ENCODE assay signal across 10 cellular contexts in genomic region chr3:98734311-98734710, GRCh38. TPM values are rescaled to one million over a fixed set of nuclear protein-coding genes. Genes with fewer than 3 reads are reported as not detected.
DNase-seq lines count a peak whose midpoint lies in the region; ATAC-seq, FAIRE-seq and TF ChIP-seq lines count a peak whose summit lies in the region.
"Had no signal": no experiment of that assay in that cellular context is flagged by ENCODE, and none has a peak within 500 bp of the region (broad histone marks: within the 10 kb centered on the region; RNA-seq: fewer than 3 reads in every experiment).

No MANE protein-coding gene starts in this region.

- CTCF ChIA-PET in SK-N-SH (lab: Yijun Ruan, JAX), result interaction anchor here (1.0 to 3.0 kb wide), 4 partner anchors 28 to 137 kb away, joined by 3 to 17 read pairs (median 3); no protein-coding TSS in a partner anchor

- DNase-seq in SK-N-SH (no peak), amniotic epithelial cell (ENCODE audit: low read depth) (peak; percentile 26), GM10266 (ENCODE audit: extremely low spot score) (no peak)
- DNase-seq in stimulated activated CD4-positive, alpha-beta T cell treated with anti-CD3 and anti-CD28 coated beads, Interleukin-4, amount 100 ng/mL, for 1 hour, result no peak
- DNase-seq: ACHN had no signal

- H3K79me2 ChIP-seq in SK-N-SH (ENCODE audit: insufficient read depth), result peaks cover 66% of the 10 kb centered on the region

- peak overlapping the region; percentile 60 to 98 for H3K27ac ChIP-seq in SK-N-SH (ENCODE audit: low read depth in 2 of 2, low read length in 1 of 2)
- H3K27ac ChIP-seq in temporal lobe (ENCODE audit: low read depth, low read length), result peak overlapping the region; percentile 44

- POLR2A ChIA-PET in SK-N-SH (lab: Yijun Ruan, JAX), result interaction anchor here (0.9 to 6.0 kb wide), 9 partner anchors 10 to 141 kb away, joined by 3 to 50 read pairs (median 4); partner anchors contain the start of genes CPOX and ST3GAL6

- H3K9me2 ChIP-seq in SK-N-SH, result no peaks in the 10 kb centered on the region

- H3K9me3 ChIP-seq in SK-N-SH, result no peaks in the 10 kb centered on the region

- TF ChIP-seq CTCF in SK-N-SH (IDR thresholded peaks at IDR 0.05) (no peak), GM10266 (IDR thresholded peaks at IDR 0.05; ENCODE audit: control insufficient read depth, insufficient read depth, low read depth, missing control alignments) (no peak)

- no peak for TF ChIP-seq RAD21 in SK-N-SH (IDR thresholded peaks at IDR 0.05; ENCODE audit: low read length)

- peak overlapping the region; percentile 96; the same call in 1 of the 2 replicates for H2AFZ ChIP-seq in SK-N-SH (ENCODE audit: low read depth)

- FAIRE-seq in islet of Langerhans (lab: Jason Lieb, UNC), result peak; percentile 75

- H3K9ac ChIP-seq in SK-N-SH, result peak overlapping the region; percentile 84

- H4K20me1 ChIP-seq in SK-N-SH (ENCODE audit: insufficient read depth), result no peaks in the 10 kb centered on the region

- WGBS in SK-N-SH (ENCODE audit: low lambda C conversion rate), result 35% methylated on average over 4 of the region's 4 CpGs

- H3K4me3 ChIP-seq in SK-N-SH (ENCODE audit: low read depth in 2 of 2, low read length in 1 of 2), result peak overlapping the region; percentile 84 to 86

- H3K36me3 ChIP-seq in SK-N-SH (replicated peaks in 1 of 2; ENCODE audit: control insufficient read depth in 1 of 2, insufficient read depth in 2 of 2, low read length in 1 of 2), result peaks cover 0 to 3% of the 10 kb centered on the region in 2 experiments

- H3K4me2 ChIP-seq in SK-N-SH, result peak overlapping the region; percentile 98

- no peak for TF ChIP-seq EP300 in SK-N-SH (IDR thresholded peaks at IDR 0.05; ENCODE audit: borderline replicate concordance in 1 of 2, low read depth in 1 of 2, low read length in 1 of 2)

- H3F3A ChIP-seq in SK-N-SH (replicated peaks; ENCODE audit: insufficient read depth), result peaks cover 4% of the 10 kb centered on the region

- H3K4me1 ChIP-seq in SK-N-SH (ENCODE audit: control insufficient read depth in 1 of 2, insufficient read depth in 2 of 2, low read depth in 1 of 2, low read length in 1 of 2), result peaks cover 5 to 30% of the 10 kb centered on the region in 2 experiments; a peak in 3 of 4 replicates

- no peak for ATAC-seq in SK-N-SH treated with all-trans-retinoic acid at 6 μM for 48 hours
- no peak for ATAC-seq in HG03025 (IDR thresholded peaks at IDR 0.05; ENCODE audit: low FRiP score, unreplicated experiment)
- ATAC-seq: stimulated activated memory B cell treated with anti-CD40 and anti-IgM and Interleukin-4, amounts not matched to agents 10 μg/mL and 1 μg/mL and 100 μg/mL, for 72 hours had no signal

- no peaks in the 10 kb centered on the region for H3K27me3 ChIP-seq in SK-N-SH (ENCODE audit: insufficient read depth)

TF ChIP-seq in SK-N-SH, 30 proteins besides CTCF, POLR2A, EP300 and RAD21 (continues in another document):
- TF ChIP-seq, protein P1, sequence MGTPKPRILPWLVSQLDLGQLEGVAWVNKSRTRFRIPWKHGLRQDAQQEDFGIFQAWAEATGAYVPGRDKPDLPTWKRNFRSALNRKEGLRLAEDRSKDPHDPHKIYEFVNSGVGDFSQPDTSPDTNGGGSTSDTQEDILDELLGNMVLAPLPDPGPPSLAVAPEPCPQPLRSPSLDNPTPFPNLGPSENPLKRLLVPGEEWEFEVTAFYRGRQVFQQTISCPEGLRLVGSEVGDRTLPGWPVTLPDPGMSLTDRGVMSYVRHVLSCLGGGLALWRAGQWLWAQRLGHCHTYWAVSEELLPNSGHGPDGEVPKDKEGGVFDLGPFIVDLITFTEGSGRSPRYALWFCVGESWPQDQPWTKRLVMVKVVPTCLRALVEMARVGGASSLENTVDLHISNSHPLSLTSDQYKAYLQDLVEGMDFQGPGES (IDR thresholded peaks at IDR 0.05; ENCODE audit: low read depth, low read length), result no peak
- TF ChIP-seq, protein P2, sequence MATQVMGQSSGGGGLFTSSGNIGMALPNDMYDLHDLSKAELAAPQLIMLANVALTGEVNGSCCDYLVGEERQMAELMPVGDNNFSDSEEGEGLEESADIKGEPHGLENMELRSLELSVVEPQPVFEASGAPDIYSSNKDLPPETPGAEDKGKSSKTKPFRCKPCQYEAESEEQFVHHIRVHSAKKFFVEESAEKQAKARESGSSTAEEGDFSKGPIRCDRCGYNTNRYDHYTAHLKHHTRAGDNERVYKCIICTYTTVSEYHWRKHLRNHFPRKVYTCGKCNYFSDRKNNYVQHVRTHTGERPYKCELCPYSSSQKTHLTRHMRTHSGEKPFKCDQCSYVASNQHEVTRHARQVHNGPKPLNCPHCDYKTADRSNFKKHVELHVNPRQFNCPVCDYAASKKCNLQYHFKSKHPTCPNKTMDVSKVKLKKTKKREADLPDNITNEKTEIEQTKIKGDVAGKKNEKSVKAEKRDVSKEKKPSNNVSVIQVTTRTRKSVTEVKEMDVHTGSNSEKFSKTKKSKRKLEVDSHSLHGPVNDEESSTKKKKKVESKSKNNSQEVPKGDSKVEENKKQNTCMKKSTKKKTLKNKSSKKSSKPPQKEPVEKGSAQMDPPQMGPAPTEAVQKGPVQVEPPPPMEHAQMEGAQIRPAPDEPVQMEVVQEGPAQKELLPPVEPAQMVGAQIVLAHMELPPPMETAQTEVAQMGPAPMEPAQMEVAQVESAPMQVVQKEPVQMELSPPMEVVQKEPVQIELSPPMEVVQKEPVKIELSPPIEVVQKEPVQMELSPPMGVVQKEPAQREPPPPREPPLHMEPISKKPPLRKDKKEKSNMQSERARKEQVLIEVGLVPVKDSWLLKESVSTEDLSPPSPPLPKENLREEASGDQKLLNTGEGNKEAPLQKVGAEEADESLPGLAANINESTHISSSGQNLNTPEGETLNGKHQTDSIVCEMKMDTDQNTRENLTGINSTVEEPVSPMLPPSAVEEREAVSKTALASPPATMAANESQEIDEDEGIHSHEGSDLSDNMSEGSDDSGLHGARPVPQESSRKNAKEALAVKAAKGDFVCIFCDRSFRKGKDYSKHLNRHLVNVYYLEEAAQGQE (IDR thresholded peaks at IDR 0.05; ENCODE audit: low read depth, low read length), result no peak
- TF ChIP-seq SIN3A (IDR thresholded peaks at IDR 0.05; ENCODE audit: borderline replicate concordance, low read depth, low read length), result no peak
- TF ChIP-seq MAX (IDR thresholded peaks at IDR 0.05; ENCODE audit: low read depth), result no peak
- no peak for TF ChIP-seq RFX5 (IDR thresholded peaks at IDR 0.05; ENCODE audit: low read length)

TF ChIP-seq in SK-N-SH treated with all-trans-retinoic acid at 6 μM for 48 hours, 23 proteins besides CTCF, POLR2A, EP300 and RAD21:
- TF ChIP-seq ZNF565 (CRISPR knock-in tag; conservative IDR thresholded peaks at IDR 0.05; ENCODE audit: low read depth) (no peak), ZFP30 (CRISPR knock-in tag; IDR thresholded peaks at IDR 0.05) (no peak), TOX (CRISPR knock-in tag; IDR thresholded peaks at IDR 0.05; ENCODE audit: borderline replicate concordance) (no peak), ZC3H10 (CRISPR knock-in tag; IDR thresholded peaks at IDR 0.05) (no peak), ZNF8 (CRISPR knock-in tag; IDR thresholded peaks at IDR 0.05) (no peak), CSDC2 (CRISPR knock-in tag; IDR thresholded peaks at IDR 0.05) (no peak), ARNTL (CRISPR knock-in tag; IDR thresholded peaks at IDR 0.05; ENCODE audit: borderline replicate concordance, low read depth) (no peak), ESRRG (CRISPR knock-in tag; IDR thresholded peaks at IDR 0.05) (no peak)

RNA-seq across cellular contexts. Expression of gene ST3GAL6, which starts 28.8 kb away (rescaled TPM):
- 16.3 and 17.9 TPM in 2 replicates for polyA plus RNA-seq in SK-N-SH (2012; rRNA removed)
- 19.4 and 22.4 TPM in 2 replicates for polyA plus RNA-seq in SK-N-SH (2012; cell fraction: cytosol; rRNA removed)
- 15.9 and 33.7 TPM in 2 replicates for polyA plus RNA-seq in SK-N-SH (2012; cell fraction: nucleus; rRNA removed)
- total RNA-seq in temporal lobe, result 13.0 TPM
